1 cellular context compared by ENCODE assay signal in genomic region chr12:89707623-89707991, GRCh38.
TF ChIP-seq lines count a peak whose summit lies in the region.

No MANE protein-coding gene starts in this region.

TF ChIP-seq in HepG2, 621 proteins besides CTCF, POLR2A, EP300 and RAD21 (continued from another document and continues in another):
- TF ChIP-seq ETS1 (CRISPR knock-in tag; IDR thresholded peaks at IDR 0.05) (no peak), RFX1 (IDR thresholded peaks at IDR 0.05) (no peak), ZBTB14 (CRISPR knock-in tag; IDR thresholded peaks at IDR 0.05) (no peak), KLF11 (CRISPR knock-in tag; IDR thresholded peaks at IDR 0.05) (no peak), NFKB2 (CRISPR knock-in tag; IDR thresholded peaks at IDR 0.05; ENCODE audit: borderline replicate concordance) (peak; percentile 39; the same call in 1 of the 2 replicates), PATZ1 (CRISPR knock-in tag; IDR thresholded peaks at IDR 0.05) (no peak), ZNF704 (CRISPR knock-in tag; IDR thresholded peaks at IDR 0.05; ENCODE audit: borderline replicate concordance) (no peak), ARNT2 (CRISPR knock-in tag; IDR thresholded peaks at IDR 0.05; ENCODE audit: low read depth) (no peak), HDAC2 (CRISPR knock-in tag; IDR thresholded peaks at IDR 0.05) (no peak), MEIS1 (CRISPR knock-in tag; IDR thresholded peaks at IDR 0.05; ENCODE audit: borderline replicate concordance) (0 out of 2 replicates have a peak, but pooled peaks have one; percentile 12), ESRRA (CRISPR knock-in tag; IDR thresholded peaks at IDR 0.05; ENCODE audit: low read depth) (no peak), CBX2 (IDR thresholded peaks at IDR 0.05; ENCODE audit: low read depth, low read length) (no peak), CBX2 (CRISPR knock-in tag; IDR thresholded peaks at IDR 0.05; ENCODE audit: low read depth) (no peak), SOX13 (IDR thresholded peaks at IDR 0.05) (no peak), SOX13 (CRISPR knock-in tag; conservative IDR thresholded peaks at IDR 0.05 in 1 of 2, IDR thresholded peaks at IDR 0.05 in 1 of 2) (no peak), FOXA3 (CRISPR knock-in tag; IDR thresholded peaks at IDR 0.05) (no peak), SMYD3 (CRISPR knock-in tag; IDR thresholded peaks at IDR 0.05) (no peak), TCF12 (IDR thresholded peaks at IDR 0.05) (no peak), TCF12 (CRISPR knock-in tag; IDR thresholded peaks at IDR 0.05) (no peak), ZNF407 (CRISPR knock-in tag; IDR thresholded peaks at IDR 0.05; ENCODE audit: not compliant biosample characterization) (no peak), KIAA2018 (CRISPR knock-in tag; IDR thresholded peaks at IDR 0.05; ENCODE audit: borderline replicate concordance) (no peak), NFYC (CRISPR knock-in tag; IDR thresholded peaks at IDR 0.05) (no peak), ZZZ3 (CRISPR knock-in tag; IDR thresholded peaks at IDR 0.05; ENCODE audit: borderline replicate concordance) (no peak), TRAFD1 (CRISPR knock-in tag; IDR thresholded peaks at IDR 0.05; ENCODE audit: borderline replicate concordance) (no peak)
